9 cellular contexts compared by ENCODE assay signal in genomic region chr10:99234739-99235468, GRCh38. TPM values are rescaled to one million over a fixed set of nuclear protein-coding genes. Genes with fewer than 3 reads are reported as not detected.
DNase-seq lines count a peak whose midpoint lies in the region; ATAC-seq and TF ChIP-seq lines count a peak whose summit lies in the region.
"Had no signal": no experiment of that assay in that cellular context is flagged by ENCODE, and none has a peak within 500 bp of the region (broad histone marks: within the 10 kb centered on the region; RNA-seq: fewer than 3 reads in every experiment).

No MANE protein-coding gene starts in this region.

- no peak overlapping the region for H3K27ac Mint-ChIP-seq in activated naive CD8-positive, alpha-beta T cell treated with anti-CD3 and anti-CD28 coated beads for 36 hours

- no peak for TF ChIP-seq POLR2A in stomach (IDR thresholded peaks at IDR 0.05)
- TF ChIP-seq POLR2A in adrenal gland (IDR thresholded peaks at IDR 0.05): no peak

- peaks cover 92% of the 10 kb centered on the region for H3K27me3 Mint-ChIP-seq in activated naive CD8-positive, alpha-beta T cell treated with anti-CD3 and anti-CD28 coated beads for 36 hours

- peaks cover 22% of the 10 kb centered on the region; the same call in 1 of the 2 replicates for H3K4me1 ChIP-seq in iPS-20b (ENCODE audit: insufficient read depth, low read length)
- H3K4me1 ChIP-seq in stomach: peaks cover 14 to 50% (median 32%) of the 10 kb centered on the region in 4 donors
- H3K4me1 ChIP-seq in foreskin keratinocyte: no peaks in the 10 kb centered on the region
- peaks cover 0 to 16% of the 10 kb centered on the region in 2 donors for H3K4me1 ChIP-seq in adrenal gland (replicated peaks in 1 of 2)
- H3K4me1 ChIP-seq: pancreas had no signal

- H3K27ac ChIP-seq in iPS-20b (ENCODE audit: low read length) (no peak overlapping the region), stomach (peak overlapping the region in 3 of 5 donors; percentile 27 to 76 (median 71)), foreskin keratinocyte (no peak overlapping the region), adrenal gland (no peak overlapping the region)
- H3K27ac ChIP-seq: HL-60, pancreas had no signal

- WGBS in stomach, 5 donors: 6 to 9% (median 8%) methylated on average over 17 of the region's 17 CpGs
- WGBS in adrenal gland, 4 donors: 5 to 8% (median 5%) methylated on average over 17 of the region's 17 CpGs

- H3K9me3 ChIP-seq in iPS-20b (ENCODE audit: insufficient read depth, low read depth, low read length) (no peaks in the 10 kb centered on the region), stomach (no peaks in the 10 kb centered on the region), adrenal gland (replicated peaks in 1 of 3) (no peaks in the 10 kb centered on the region)
- H3K9me3 ChIP-seq: pancreas had no signal

- peak overlapping the region; percentile 61 for H3K4me3 Mint-ChIP-seq in activated naive CD8-positive, alpha-beta T cell treated with anti-CD3 and anti-CD28 coated beads for 36 hours

- TF ChIP-seq EP300 in stomach (IDR thresholded peaks at IDR 0.05): no peak

- intact Hi-C loops in stomach (cut with DNase I; ENCODE audit: low total_unique reads): no loop called here
- intact Hi-C loops in adrenal gland (cut with DNase I): loop anchor here in 1 of 2 donors (10.0 kb wide), 1 partner anchor 1320 kb away; no protein-coding TSS in a partner anchor

- H3K4me1 Mint-ChIP-seq in activated naive CD8-positive, alpha-beta T cell treated with anti-CD3 and anti-CD28 coated beads for 36 hours: peaks cover 29% of the 10 kb centered on the region

- DNase-seq in HFF-Myc (ENCODE audit: extremely low read depth, low read depth) (no peak), stomach (no peak), foreskin keratinocyte (no peak), adrenal gland (no peak)
- no peak for DNase-seq in activated naive CD8-positive, alpha-beta T cell treated with anti-CD3 and anti-CD28 coated beads for 36 hours

- no peak for ATAC-seq in foreskin keratinocyte
- ATAC-seq in HG03139 (IDR thresholded peaks at IDR 0.05; ENCODE audit: unreplicated experiment): no peak

- H3K9ac ChIP-seq in iPS-20b (ENCODE audit: low read depth, low read length): no peak overlapping the region

- H3K36me3 ChIP-seq in iPS-20b (ENCODE audit: insufficient read depth, low read depth, low read length) (no peaks in the 10 kb centered on the region), stomach (no peaks in the 10 kb centered on the region), adrenal gland (replicated peaks in 1 of 2) (no peaks in the 10 kb centered on the region)
- H3K36me3 ChIP-seq: pancreas had no signal

- H3K9me3 Mint-ChIP-seq in activated naive CD8-positive, alpha-beta T cell treated with anti-CD3 and anti-CD28 coated beads for 36 hours: no peaks in the 10 kb centered on the region

- TF ChIP-seq CTCF in HFF-Myc (IDR thresholded peaks at IDR 0.05; ENCODE audit: low read depth, low read length, missing control alignments) (no peak), stomach (IDR thresholded peaks at IDR 0.05) (no peak), foreskin keratinocyte (conservative IDR thresholded peaks at IDR 0.05) (no peak), adrenal gland (IDR thresholded peaks at IDR 0.05) (no peak)

- H3K36me3 Mint-ChIP-seq in activated naive CD8-positive, alpha-beta T cell treated with anti-CD3 and anti-CD28 coated beads for 36 hours: no peaks in the 10 kb centered on the region

- H3K27me3 ChIP-seq in iPS-20b (ENCODE audit: insufficient read depth, low read length) (peaks cover 90% of the 10 kb centered on the region), stomach (peaks cover 6 to 91% (median 64%) of the 10 kb centered on the region in 3 donors), foreskin keratinocyte (peaks cover 92% of the 10 kb centered on the region), adrenal gland (peaks cover 72% of the 10 kb centered on the region)

- H3K4me3 ChIP-seq in HFF-Myc (replicated peaks; ENCODE audit: low read depth, low read length): peak overlapping the region; percentile 41
- peak overlapping the region; percentile 76 for H3K4me3 ChIP-seq in iPS-20b (ENCODE audit: low read length)
- H3K4me3 ChIP-seq in stomach: peak overlapping the region; percentile 51 to 56 (median 54)
- H3K4me3 ChIP-seq in adrenal gland: peak overlapping the region in 1 of 4 donors; percentile 51

RNA-seq across cellular contexts. Expression of gene HPSE2, which starts 0.7 kb away (rescaled TPM):
- not detected for total RNA-seq in activated naive CD8-positive, alpha-beta T cell treated with anti-CD3 and anti-CD28 coated beads for 36 hours
- 10 to 100 TPM in 1 of 5 donors, 1 to 10 TPM in 3, under 1 TPM in 1; 0.58 to 15.8 (median 4.0) TPM for total RNA-seq in stomach
- 1 to 10 TPM in 1 of 3 donors, under 1 TPM in 2; 0.61 to 2.9 (median 0.81) TPM for polyA plus RNA-seq in stomach
- total RNA-seq in foreskin keratinocyte: not detected in 2 replicates
- not detected in 2 replicates for polyA plus RNA-seq in foreskin keratinocyte
- not detected for total RNA-seq in adrenal gland
- polyA plus RNA-seq in adrenal gland: under 1 TPM in 2 of 3 donors, not detected in 1; 0.10 to 0.16 TPM

Comparison
In these comparisons a context has a peak if more than half of its experiments do, and no peak if none do; other contexts are left out.
1. H3K27ac ChIP-seq: peak in stomach (3 of 5); none in iPS-20b (single experiment), foreskin keratinocyte (single experiment) and adrenal gland (0 of 5).